ENCODE assay signal across 22 cellular contexts in genomic region chr11:70742553-70743291, GRCh38.
DNase-seq lines count a peak whose midpoint lies in the region; ATAC-seq, FAIRE-seq and TF ChIP-seq lines count a peak whose summit lies in the region.
"Had no signal": no experiment of that assay in that cellular context is flagged by ENCODE, and none has a peak within 500 bp of the region (broad histone marks: within the 10 kb centered on the region; RNA-seq: fewer than 3 reads in every experiment).

No MANE protein-coding gene starts in this region.

- DNase-seq in Right ventricle myocardium inferior (ENCODE audit: missing footprints) = peak; percentile 41
- no peak for DNase-seq in heart right ventricle
- peak; percentile 91 to 94 (median 94) for DNase-seq in K562 (ENCODE audit: extremely low read depth in 1 of 4, low spot score in 3 of 4)
- DNase-seq in lower lobe of right lung = peak; percentile 46
- no peak for DNase-seq in amygdala (lab: John Stamatoyannopoulos, UW)
- DNase-seq in DMS114 treated with DMSO at 0.1 percent for 48 hours (lab: John Stamatoyannopoulos, UW; ENCODE audit: unreplicated experiment) = no peak
- DNase-seq in Karpas-422 = no peak
- DNase-seq in RCC 7860 (ENCODE audit: low spot score) = no peak
- DNase-seq: ACHN; activated CD4-positive, alpha-beta memory T cell treated with anti-CD3 and anti-CD28 coated beads, Interleukin-2, amount 10 ng/mL, durations not matched to agents 7 days and 5 days; activated naive CD8-positive, alpha-beta T cell treated with anti-CD3 and anti-CD28 coated beads, Interleukin-2, amount 50 U/mL, for 24 hours; CD8-positive, alpha-beta T cell; cerebellar nuclear complex; foreskin fibroblast; KBM-7; NCI-H1092 treated with DMSO at 0.1 percent for 48 hours; NCI-H446; transverse colon had no signal

- H3K9me2 ChIP-seq in Karpas-422 (replicated peaks; ENCODE audit: insufficient read depth, low read length) = no peaks in the 10 kb centered on the region

- H3K9me3 ChIP-seq in heart right ventricle (no peaks in the 10 kb centered on the region), K562 (replicated peaks; ENCODE audit: control insufficient read depth, insufficient read depth, low read depth, low read length) (no peaks in the 10 kb centered on the region), lower lobe of right lung (no peaks in the 10 kb centered on the region), Karpas-422 (ENCODE audit: low read length) (no peaks in the 10 kb centered on the region)
- H3K9me3 ChIP-seq: transverse colon had no signal

- TF ChIP-seq CTCF in heart right ventricle (IDR thresholded peaks at IDR 0.05) = no peak
- no peak for TF ChIP-seq CTCF in K562 (IDR thresholded peaks at IDR 0.05 in 2 of 3, conservative IDR thresholded peaks at IDR 0.05 in 1 of 3; ENCODE audit: insufficient read depth in 2 of 3, low read depth in 1 of 3, low read length in 3 of 3)
- no peak for TF ChIP-seq CTCF in lower lobe of right lung (IDR thresholded peaks at IDR 0.05)

- H2AFZ ChIP-seq in K562 (ENCODE audit: low read depth, low read length) (no peak overlapping the region), Karpas-422 (ENCODE audit: low read length) (no peak overlapping the region)

- in situ Hi-C loops in K562 (cut with MboI) = no loop called here

- no peaks in the 10 kb centered on the region for H3K36me3 ChIP-seq in heart right ventricle
- H3K36me3 ChIP-seq in K562 (ENCODE audit: control insufficient read depth, insufficient read depth, low read length) = no peaks in the 10 kb centered on the region
- no peaks in the 10 kb centered on the region for H3K36me3 ChIP-seq in lower lobe of right lung
- no peaks in the 10 kb centered on the region for H3K36me3 ChIP-seq in Karpas-422 (ENCODE audit: insufficient read depth, low read length)
- H3K36me3 ChIP-seq: transverse colon had no signal

- ATAC-seq in Right ventricle myocardium inferior (no peak), heart right ventricle (no peak), K562 (peak; percentile 99), lower lobe of right lung (peak in 1 of 2 donors; percentile 53)
- ATAC-seq: activated naive CD8-positive, alpha-beta T cell treated with anti-CD3 and anti-CD28 coated beads, Interleukin-2, amount 50 U/mL, for 24 hours; CD8-positive, alpha-beta T cell; GM12878; stimulated activated effector memory CD8-positive, alpha-beta T cell treated with anti-CD3 and anti-CD28 coated beads, Interleukin-12 subunit alpha, Interleukin-12 subunit beta, amount 100 ng/mL, for 72 hours had no signal

- H3K4me3 ChIP-seq in heart right ventricle = no peak overlapping the region
- no peak overlapping the region for H3K4me3 ChIP-seq in K562
- no peak overlapping the region for H3K4me3 ChIP-seq in lower lobe of right lung
- H3K4me3 ChIP-seq in Karpas-422 (ENCODE audit: low read length) = no peak overlapping the region
- H3K4me3 ChIP-seq: GM12878, SK-N-MC, transverse colon had no signal

- H3K9ac ChIP-seq in K562 (ENCODE audit: insufficient read depth in 1 of 2, low read depth in 2 of 2, low read length in 2 of 2) (no peak overlapping the region), Karpas-422 (ENCODE audit: low read length) (no peak overlapping the region)

- POLR2A ChIA-PET in K562 (lab: Yijun Ruan, JAX) = interaction anchor here (0.6 to 1.3 kb wide), 4 partner anchors 18 to 174 kb away, joined by 3 to 4 read pairs (median 4); no protein-coding TSS in a partner anchor

- TF ChIP-seq RAD21 in K562 (CRISPR knock-in tag; conservative IDR thresholded peaks at IDR 0.05 in 1 of 2, IDR thresholded peaks at IDR 0.05 in 1 of 2) = no peak

- H3K79me2 ChIP-seq in K562 (ENCODE audit: control insufficient read depth, insufficient read depth, low read length) (no peaks in the 10 kb centered on the region), Karpas-422 (ENCODE audit: low read length) (no peaks in the 10 kb centered on the region)

- intact Hi-C loops in Right ventricle myocardium inferior (cut with DNase I) = no loop called here
- intact Hi-C loops in heart right ventricle (cut with DNase I) = no loop called here
- intact Hi-C loops in K562 (cut with micrococcal nuclease) = no loop called here
- intact Hi-C loops in lower lobe of right lung (cut with DNase I) = no loop called here

- peak; percentile 54; the same call in 1 of the 2 replicates for TF ChIP-seq EP300 in K562 (IDR thresholded peaks at IDR 0.05; ENCODE audit: low read length)

- H4K20me1 ChIP-seq in K562 (replicated peaks; ENCODE audit: control insufficient read depth, insufficient read depth, low read length) (peaks cover 11% of the 10 kb centered on the region; the same call in 1 of the 2 replicates), Karpas-422 (ENCODE audit: insufficient read depth, low read depth, low read length) (no peaks in the 10 kb centered on the region)

- peak; percentile 95 for FAIRE-seq in K562 (lab: Jason Lieb, UNC)
- FAIRE-seq in RCC 7860 (lab: Jason Lieb, UNC) = no peak
- FAIRE-seq: GM12878, islet of Langerhans had no signal

- H3K27ac ChIP-seq in heart right ventricle = no peak overlapping the region
- H3K27ac ChIP-seq in K562 (ENCODE audit: extremely low read depth, low read depth, low read length) = no peak overlapping the region
- H3K27ac ChIP-seq in lower lobe of right lung = no peak overlapping the region
- H3K27ac ChIP-seq in Karpas-422 (ENCODE audit: low read length) = no peak overlapping the region
- H3K27ac ChIP-seq: SK-N-MC, transverse colon had no signal

- 14 to 22% methylated on average over 27 of the region's 27 CpGs for WGBS in heart right ventricle, 2 donors
- WGBS in K562 (ENCODE audit: insufficient coverage, low coverage, missing lambda C conversion rate) = 3% methylated on average over 25 of the region's 27 CpGs

- CTCF ChIA-PET in K562 (lab: Yijun Ruan, JAX; ENCODE audit: low intra/inter-chr PET ratio) = no interaction called here

- no peaks in the 10 kb centered on the region for H3K9me1 ChIP-seq in K562 (ENCODE audit: control insufficient read depth, insufficient read depth, low read length)

- peak overlapping the region; percentile 48; the same call in 1 of the 2 replicates for H3K4me2 ChIP-seq in K562 (ENCODE audit: insufficient read depth, low read length)
- H3K4me2 ChIP-seq in Karpas-422 (ENCODE audit: low read depth, low read length, poor library complexity, severe bottlenecking) = no peak overlapping the region

- peaks cover 4 to 71% (median 55%) of the 10 kb centered on the region in 7 donors for H3K27me3 ChIP-seq in heart right ventricle
- H3K27me3 ChIP-seq in K562 (ENCODE audit: control insufficient read depth in 2 of 2, insufficient read depth in 2 of 2, low read length in 2 of 2) = peaks cover 12 to 60% of the 10 kb centered on the region in 2 experiments
- H3K27me3 ChIP-seq in lower lobe of right lung (ENCODE audit: low read depth) = no peaks in the 10 kb centered on the region
- no peaks in the 10 kb centered on the region for H3K27me3 ChIP-seq in Karpas-422 (ENCODE audit: low read length)
- H3K27me3 ChIP-seq: transverse colon had no signal

- no TSS peak for BruUV-seq in K562 (replicated peaks; lab: Mats Ljungman, UMichigan)

- TF ChIP-seq POLR2A in K562 (conservative IDR thresholded peaks at IDR 0.05) = no peak

- H3K4me1 ChIP-seq in heart right ventricle = peaks cover 0 to 3% (median 0%) of the 10 kb centered on the region in 9 donors
- H3K4me1 ChIP-seq in K562 (replicated peaks in 1 of 2; ENCODE audit: control insufficient read depth in 2 of 2, insufficient read depth in 2 of 2, low read length in 2 of 2) = peaks cover 11 to 28% of the 10 kb centered on the region in 2 experiments; a peak in 4 of 5 replicates
- no peaks in the 10 kb centered on the region for H3K4me1 ChIP-seq in lower lobe of right lung
- no peaks in the 10 kb centered on the region for H3K4me1 ChIP-seq in Karpas-422 (ENCODE audit: low read length)
- H3K4me1 ChIP-seq: transverse colon had no signal

TF ChIP-seq in K562, 482 proteins besides CTCF, POLR2A, EP300 and RAD21 (continues in another document):
- peak; percentile 74; the same call in 1 of the 2 replicates for TF ChIP-seq KLF16 (IDR thresholded peaks at IDR 0.05)
- TF ChIP-seq TCF7 (IDR thresholded peaks at IDR 0.05; ENCODE audit: borderline replicate concordance) = no peak
- TF ChIP-seq IRF9 (tag; IDR thresholded peaks at IDR 0.05) = no peak
- TF ChIP-seq ARID1B (IDR thresholded peaks at IDR 0.05) = peak; percentile 94
- TF ChIP-seq SMARCA4 (IDR thresholded peaks at IDR 0.05) = peak; percentile 73; the same call in 1 of the 2 replicates
- no peak for TF ChIP-seq ZNF232 (CRISPR knock-in tag; IDR thresholded peaks at IDR 0.05)
- no peak for TF ChIP-seq TCF7L2 (IDR thresholded peaks at IDR 0.05; ENCODE audit: low read depth, low read length)
- TF ChIP-seq NR4A1 (CRISPR knock-in tag; IDR thresholded peaks at IDR 0.05) = no peak
- no peak for TF ChIP-seq NR4A1 (tag; IDR thresholded peaks at IDR 0.05)
- peak in 1 of 2 experiments; percentile 22; a peak in 1 of 4 replicates for TF ChIP-seq HDAC1 (IDR thresholded peaks at IDR 0.05)
- no peak for TF ChIP-seq POLR2G (IDR thresholded peaks at IDR 0.05; ENCODE audit: low read depth, low read length)
- peak; percentile 70 for TF ChIP-seq SMAD4 (CRISPR knock-in tag; conservative IDR thresholded peaks at IDR 0.05)
- TF ChIP-seq TCF15 (CRISPR knock-in tag; IDR thresholded peaks at IDR 0.05) = no peak
- peak; percentile 86 for TF ChIP-seq CXXC5 (CRISPR knock-in tag; IDR thresholded peaks at IDR 0.05)
- peak; percentile 95 for TF ChIP-seq CBFA2T3 (IDR thresholded peaks at IDR 0.05)
- TF ChIP-seq MEIS2 (IDR thresholded peaks at IDR 0.05; ENCODE audit: partially characterized antibody) = peak; percentile 70
- peak; percentile 97 for TF ChIP-seq HMGN3 (IDR thresholded peaks at IDR 0.05; ENCODE audit: borderline replicate concordance, extremely low read depth, insufficient read length, low read depth, low read length)

Comparison
In these comparisons a context has a peak if more than half of its experiments do, and no peak if none do; other contexts are left out.
1. DNase-seq: peak in Right ventricle myocardium inferior (single experiment), K562 (4 of 4) and lower lobe of right lung (single experiment); none in heart right ventricle (0 of 2), amygdala (0 of 56), DMS114 treated with DMSO at 0.1 percent for 48 hours (single experiment), Karpas-422 (single experiment) and RCC 7860 (single experiment).